ENCODE assay signal across 8 cellular contexts in genomic region chr10:102009801-102010425, GRCh38. TPM values are rescaled to one million over a fixed set of nuclear protein-coding genes. Genes with fewer than 3 reads are reported as not detected.
A peak's percentile ranks its signal among the peaks of the same experiment; 100 is the strongest.
DNase-seq lines count a peak whose midpoint lies in the region; ATAC-seq and TF ChIP-seq lines count a peak whose summit lies in the region.

No MANE protein-coding gene starts in this region.

- no peaks in the 10 kb centered on the region for H3K9me3 ChIP-seq in CD4-positive, alpha-beta memory T cell (ENCODE audit: control insufficient read depth in 1 of 2, low read length in 2 of 2)
- H3K9me3 ChIP-seq in SU-DHL-6 (ENCODE audit: insufficient read depth, low read length), result no peaks in the 10 kb centered on the region

- no peak overlapping the region for H2AFZ ChIP-seq in SU-DHL-6 (ENCODE audit: low read depth, low read length, severe bottlenecking)

- intact Hi-C loops in CD4-positive, alpha-beta memory T cell (cut with micrococcal nuclease), result loop anchor here (1.0 to 2.0 kb wide), 4 partner anchors 63 to 229 kb away; no protein-coding TSS in a partner anchor

- peaks cover 18% of the 10 kb centered on the region for H3K36me3 ChIP-seq in CD4-positive, alpha-beta memory T cell (ENCODE audit: insufficient read depth, low read length)
- no peaks in the 10 kb centered on the region for H3K36me3 ChIP-seq in SU-DHL-6 (ENCODE audit: low read length)
- no peaks in the 10 kb centered on the region for H3K36me3 ChIP-seq in kidney epithelial cell (ENCODE audit: control insufficient read depth, insufficient read depth, low read length)

- POLR2A ChIA-PET in CD4-positive, alpha-beta memory T cell (lab: Charles Lee; ENCODE audit: partially characterized antibody), result interaction anchor here (1.0 to 1.9 kb wide), 2 partner anchors 169 to 191 kb away, joined by 5 to 7 read pairs; partner anchors contain the start of gene OGA

- CTCF ChIA-PET in CD4-positive, alpha-beta memory T cell (lab: Charles Lee; ENCODE audit: partially characterized antibody), result interaction anchor here (0.6 to 6.0 kb wide), 33 partner anchors 10 to 796 kb away, joined by 3 to 70 read pairs (median 4); no protein-coding TSS in a partner anchor

- ATAC-seq in GM18870 (IDR thresholded peaks at IDR 0.05; ENCODE audit: unreplicated experiment), result peak; percentile 48
- no peak for ATAC-seq in HG03280 (IDR thresholded peaks at IDR 0.05; ENCODE audit: unreplicated experiment)

- H3K9me2 ChIP-seq in SU-DHL-6 (replicated peaks; ENCODE audit: insufficient read depth, low read length), result no peaks in the 10 kb centered on the region

- H3K4me1 ChIP-seq in CD4-positive, alpha-beta memory T cell (ENCODE audit: insufficient read depth, low read length), result no peaks in the 10 kb centered on the region

- H3K9ac ChIP-seq in SU-DHL-6 (ENCODE audit: low read length), result no peak overlapping the region

- H3K36me3 Mint-ChIP-seq in CD4-positive, alpha-beta memory T cell, result peaks cover 28 to 64% of the 10 kb centered on the region in 2 donors

- no peak overlapping the region for H3K4me3 ChIP-seq in CD4-positive, alpha-beta memory T cell (ENCODE audit: low read length in 2 of 2)
- H3K4me3 ChIP-seq in SU-DHL-6 (ENCODE audit: insufficient read depth, low read length, poor library complexity, severe bottlenecking) (no peak overlapping the region), kidney epithelial cell (ENCODE audit: low read depth, low read length) (no peak overlapping the region)

- H3K27ac ChIP-seq in CD4-positive, alpha-beta memory T cell (ENCODE audit: low read depth, low read length), result no peak overlapping the region
- H3K27ac ChIP-seq in SU-DHL-6 (ENCODE audit: low read depth, low read length), result no peak overlapping the region

- peaks cover 7% of the 10 kb centered on the region; the same call in 1 of the 2 replicates for H3F3A ChIP-seq in SU-DHL-6 (ENCODE audit: insufficient read depth)

- no peaks in the 10 kb centered on the region for H3K9me3 Mint-ChIP-seq in CD4-positive, alpha-beta memory T cell

- peaks cover 0 to 5% (median 4%) of the 10 kb centered on the region in 4 donors for H3K4me1 Mint-ChIP-seq in CD4-positive, alpha-beta memory T cell

- DNase-seq in CD4-positive, alpha-beta memory T cell, result peak; percentile 48 to 61 (median 53)
- DNase-seq in NCI-H1092 (lab: John Stamatoyannopoulos, UW) (peak; percentile 28), kidney epithelial cell (ENCODE audit: low read depth) (peak; percentile 79)
- peak; percentile 46 for DNase-seq in central memory CD4-positive, alpha-beta T cell
- DNase-seq in stimulated activated CD8-positive, alpha-beta memory T cell treated with anti-CD3 and anti-CD28 coated beads, Interleukin-12 subunit alpha, Interleukin-12 subunit beta, amount 100 ng/mL, for 1 hour (ENCODE audit: low read depth), result peak; percentile 14

- H3K4me2 ChIP-seq in SU-DHL-6 (ENCODE audit: low read depth, low read length, poor library complexity, severe bottlenecking), result no peak overlapping the region

- no peaks in the 10 kb centered on the region for H3K27me3 Mint-ChIP-seq in CD4-positive, alpha-beta memory T cell

- no peak overlapping the region for H3K4me3 Mint-ChIP-seq in CD4-positive, alpha-beta memory T cell

- TF ChIP-seq CTCF in SU-DHL-6 (IDR thresholded peaks at IDR 0.05; ENCODE audit: insufficient read depth, low read length, poor library complexity, severe bottlenecking) (peak; percentile 48), kidney epithelial cell (IDR thresholded peaks at IDR 0.05; ENCODE audit: insufficient read depth, low read length, poor library complexity, severe bottlenecking) (peak; percentile 94)

- no peaks in the 10 kb centered on the region for H3K27me3 ChIP-seq in CD4-positive, alpha-beta memory T cell (ENCODE audit: insufficient read depth, low read length)
- H3K27me3 ChIP-seq in SU-DHL-6 (ENCODE audit: low read length), result no peaks in the 10 kb centered on the region
- no peaks in the 10 kb centered on the region for H3K27me3 ChIP-seq in kidney epithelial cell (ENCODE audit: control insufficient read depth, insufficient read depth, low read length)

- H4K20me1 ChIP-seq in SU-DHL-6 (ENCODE audit: low read depth, low read length), result no peaks in the 10 kb centered on the region

- peak overlapping the region in 4 of 7 donors; percentile 3 to 67 (median 38) for H3K27ac Mint-ChIP-seq in CD4-positive, alpha-beta memory T cell

- no peaks in the 10 kb centered on the region for H3K79me2 ChIP-seq in SU-DHL-6 (ENCODE audit: insufficient read depth, low read length)

RNA-seq across cellular contexts. Expression of gene ARMH3, which starts 46.1 kb away (rescaled TPM):
- total RNA-seq in CD4-positive, alpha-beta memory T cell, result 10 to 100 TPM; 31.4 to 31.8 TPM
- polyA plus RNA-seq in CD4-positive, alpha-beta memory T cell, result 10 to 100 TPM; 21.9 to 28.7 TPM
- total RNA-seq in kidney epithelial cell, result 10.7 and 11.1 TPM in 2 replicates

RNA-seq across cellular contexts. Expression of gene HPS6, which starts 55.2 kb away (rescaled TPM):
- 10 to 100 TPM; 25.1 to 27.9 TPM for total RNA-seq in CD4-positive, alpha-beta memory T cell
- 10 to 100 TPM; 27.0 to 27.1 TPM for polyA plus RNA-seq in CD4-positive, alpha-beta memory T cell
- 31.5 and 33.0 TPM in 2 replicates for total RNA-seq in kidney epithelial cell

Comparison
In these comparisons a context has a peak if more than half of its experiments do, and no peak if none do; other contexts are left out.
1. DNase-seq: peak in every context shown above with its lines; median percentile 79 in kidney epithelial cell; 53 in CD4-positive, alpha-beta memory T cell; 46 in central memory CD4-positive, alpha-beta T cell; 28 in NCI-H1092; 14 in stimulated activated CD8-positive, alpha-beta memory T cell treated with anti-CD3 and anti-CD28 coated beads, Interleukin-12 subunit alpha, Interleukin-12 subunit beta, amount 100 ng/mL, for 1 hour.